Comparison of ENCODE assay signal across 30 cellular contexts in the genomic region with DNA sequence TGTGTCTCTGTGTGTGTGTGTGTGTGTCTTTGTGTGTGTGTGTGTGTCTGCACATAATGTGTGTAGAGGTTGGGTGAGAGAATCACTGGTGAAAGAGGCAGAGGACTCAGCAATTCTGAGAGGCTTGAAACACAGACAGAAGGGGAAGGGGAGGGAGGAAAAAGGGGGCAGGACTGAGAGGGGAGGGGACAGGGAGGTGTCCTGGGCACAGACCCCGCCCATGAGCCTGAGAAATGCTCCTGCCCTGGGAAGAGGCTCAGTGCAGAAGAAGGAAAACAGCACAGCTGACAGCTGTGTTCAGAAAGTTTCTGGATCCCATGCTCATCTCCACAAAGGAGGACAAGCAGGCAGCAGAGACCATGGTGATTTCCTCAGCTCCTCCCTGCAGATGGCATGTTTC. TPM values are rescaled to one million over a fixed set of nuclear protein-coding genes. Genes with fewer than 3 reads are reported as not detected.
"Had no signal": no experiment of that assay in that cellular context is flagged by ENCODE, and none has a peak within 500 bp of the region (broad histone marks: within the 10 kb centered on the region; RNA-seq: fewer than 3 reads in every experiment).

No MANE protein-coding gene starts in this region.

- H3K36me3 Mint-ChIP-seq: activated naive CD8-positive, alpha-beta T cell treated with anti-CD3 and anti-CD28 coated beads for 36 hours had no signal

- H3K4me3 ChIP-seq: cardiac muscle cell, Peyer's patch, SJCRH30 had no signal

- ATAC-seq: activated CD4-positive, alpha-beta T cell treated with anti-CD3 and anti-CD28 coated beads for 36 hours; activated T-helper 17 cell treated with anti-CD3 and anti-CD28 coated beads, Interleukin-2, amount 50 U/mL, for 72 hours had no signal

- H3K4me3 Mint-ChIP-seq: activated CD4-positive, alpha-beta memory T cell treated with anti-CD3 and anti-CD28 coated beads, Interleukin-2, amount 10 ng/mL, durations not matched to agents 7 days and 5 days; activated CD4-positive, alpha-beta T cell treated with anti-CD3 and anti-CD28 coated beads for 36 hours; activated naive CD4-positive, alpha-beta T cell treated with anti-CD3 and anti-CD28 coated beads for 36 hours; activated naive CD8-positive, alpha-beta T cell treated with anti-CD3 and anti-CD28 coated beads for 36 hours; activated T-helper 17 cell treated with anti-CD3 and anti-CD28 coated beads, Interleukin-2, amount 50 U/mL, for 72 hours had no signal

- H3K9me3 ChIP-seq: Peyer's patch, SJCRH30, SK-N-SH had no signal

- H3K9me2 ChIP-seq: SK-N-SH had no signal

- H3K4me1 ChIP-seq: Peyer's patch, SJCRH30 had no signal

- H3K27ac ChIP-seq: brain microvascular endothelial cell, cardiac muscle cell, Peyer's patch, RWPE1, SJCRH30, VCaP had no signal

- H3K27me3 ChIP-seq: brain microvascular endothelial cell, cardiac muscle cell, Peyer's patch, SJCRH30 had no signal

- DNase-seq: activated CD4-positive, alpha-beta memory T cell treated with anti-CD3 and anti-CD28 coated beads, Interleukin-2, amount 10 ng/mL, durations not matched to agents 7 days and 5 days; activated CD4-positive, alpha-beta T cell treated with anti-CD3 and anti-CD28 coated beads for 36 hours; activated CD4-positive, alpha-beta T cell treated with anti-CD3 and anti-CD28 coated beads, Interleukin-2, amount 50 U/mL, for 1 hour; activated gamma-delta T cell; activated naive CD4-positive, alpha-beta T cell treated with anti-CD3 and anti-CD28 coated beads for 36 hours; activated naive CD8-positive, alpha-beta T cell treated with anti-CD3 and anti-CD28 coated beads for 36 hours; activated T-cell treated with anti-CD3 and anti-CD28 coated beads for 4 hours; activated T-cell treated with anti-CD3 and anti-CD28 coated beads, Interleukin-2, amount 50 U/mL, for 48 hours; brain microvascular endothelial cell; KBM-7; NCI-H1105; NCI-H1436; NCI-H1694 treated with DMSO at 0.1 percent for 48 hours; NCI-H2081 treated with DMSO at 0.1 percent for 48 hours; NCI-H446; NCI-H524; NCI-H774; Peyer's patch; Right ventricle myocardium superior; SJCRH30; SK-N-SH; T-helper 1 cell had no signal

- H3K4me1 Mint-ChIP-seq: activated CD4-positive, alpha-beta T cell treated with anti-CD3 and anti-CD28 coated beads for 36 hours; activated naive CD8-positive, alpha-beta T cell treated with anti-CD3 and anti-CD28 coated beads for 36 hours; activated T-helper 17 cell treated with anti-CD3 and anti-CD28 coated beads, Interleukin-2, amount 50 U/mL, for 72 hours had no signal

- H3K4me2 ChIP-seq: SK-N-SH had no signal

- H3K9me3 Mint-ChIP-seq: activated CD4-positive, alpha-beta memory T cell treated with anti-CD3 and anti-CD28 coated beads, Interleukin-2, amount 10 ng/mL, durations not matched to agents 7 days and 5 days; activated naive CD8-positive, alpha-beta T cell treated with anti-CD3 and anti-CD28 coated beads for 36 hours had no signal

- H3K27ac Mint-ChIP-seq: activated CD4-positive, alpha-beta memory T cell treated with anti-CD3 and anti-CD28 coated beads, Interleukin-2, amount 10 ng/mL, durations not matched to agents 7 days and 5 days; activated CD4-positive, alpha-beta T cell treated with anti-CD3 and anti-CD28 coated beads for 36 hours; activated naive CD4-positive, alpha-beta T cell treated with anti-CD3 and anti-CD28 coated beads for 36 hours; activated naive CD8-positive, alpha-beta T cell treated with anti-CD3 and anti-CD28 coated beads for 36 hours; activated T-helper 17 cell treated with anti-CD3 and anti-CD28 coated beads, Interleukin-2, amount 50 U/mL, for 72 hours had no signal

- H3K36me3 ChIP-seq: brain microvascular endothelial cell, cardiac muscle cell, Peyer's patch, SJCRH30 had no signal

RNA-seq across cellular contexts. Expression of a gene that starts 59.1 kb away (rescaled TPM):
- total RNA-seq: activated CD4-positive, alpha-beta memory T cell treated with anti-CD3 and anti-CD28 coated beads, Interleukin-2, amount 10 ng/mL, durations not matched to agents 7 days and 5 days; activated CD4-positive, alpha-beta T cell treated with anti-CD3 and anti-CD28 coated beads for 36 hours; activated CD8-positive, alpha-beta memory T cell treated with anti-CD3 and anti-CD28 coated beads for 36 hours; activated naive CD4-positive, alpha-beta T cell treated with anti-CD3 and anti-CD28 coated beads for 36 hours; activated naive CD8-positive, alpha-beta T cell treated with anti-CD3 and anti-CD28 coated beads for 36 hours; activated T-helper 17 cell treated with anti-CD3 and anti-CD28 coated beads, Interleukin-2, amount 50 U/mL, for 72 hours; cardiac muscle cell; LHCN-M2; M059J; Peyer's patch; Right ventricle myocardium superior; SJCRH30; T-helper 2 cell treated with Interferon-gamma antibody and Interleukin-4, amounts not matched to agents 100 ng/mL and 5 ng/mL, for 36 hours had no signal
- polyA plus RNA-seq: SK-N-SH had no signal
